16 cellular contexts compared by ENCODE assay signal in the genomic region with DNA sequence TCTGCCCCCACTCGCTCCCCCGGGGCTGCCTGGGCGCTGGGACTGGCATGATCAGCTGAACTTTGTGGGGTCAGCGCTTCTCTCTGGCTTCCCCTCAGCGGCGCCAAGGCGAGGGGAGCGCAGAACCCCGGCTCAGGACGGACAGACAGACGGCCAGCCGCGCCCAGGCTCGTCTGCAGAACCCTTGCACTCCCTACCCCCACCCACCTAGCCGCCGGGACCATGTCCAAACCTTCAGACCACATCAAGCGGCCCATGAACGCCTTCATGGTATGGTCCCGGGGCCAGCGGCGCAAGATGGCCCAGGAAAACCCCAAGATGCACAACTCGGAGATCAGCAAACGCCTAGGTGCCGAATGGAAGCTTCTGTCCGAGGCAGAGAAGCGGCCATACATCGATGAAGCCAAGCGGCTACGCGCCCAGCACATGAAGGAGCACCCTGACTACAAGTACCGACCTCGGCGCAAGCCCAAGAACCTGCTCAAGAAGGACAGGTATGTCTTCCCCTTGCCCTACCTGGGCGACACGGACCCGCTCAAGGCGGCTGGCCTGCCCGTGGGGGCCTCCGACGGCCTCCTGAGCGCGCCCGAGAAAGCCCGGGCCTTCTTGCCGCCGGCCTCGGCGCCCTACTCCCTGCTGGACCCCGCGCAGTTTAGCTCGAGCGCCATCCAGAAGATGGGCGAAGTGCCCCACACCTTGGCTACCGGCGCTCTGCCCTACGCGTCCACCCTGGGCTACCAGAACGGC. TPM values are rescaled to one million over a fixed set of nuclear protein-coding genes. Genes with fewer than 3 reads are reported as not detected.
DNase-seq lines count a peak whose midpoint lies in the region; ATAC-seq and TF ChIP-seq lines count a peak whose summit lies in the region.
"Had no signal": no experiment of that assay in that cellular context is flagged by ENCODE, and none has a peak within 500 bp of the region (broad histone marks: within the 10 kb centered on the region; RNA-seq: fewer than 3 reads in every experiment).

No MANE protein-coding gene starts in this region.

- H3K4me2 ChIP-seq in GM23338 (peak overlapping the region; percentile 82), neural progenitor cell (peak overlapping the region; percentile 78)

- H3K27me3 Mint-ChIP-seq in GM23338 (ENCODE audit: insufficient read depth, low read depth, poor library complexity) (peaks cover 100% of the 10 kb centered on the region), neural progenitor cell (ENCODE audit: insufficient read depth, low read depth) (peaks cover 91% of the 10 kb centered on the region)

- H3K9me3 Mint-ChIP-seq in GM23338 (peaks cover 3% of the 10 kb centered on the region; the same call in 1 of the 3 replicates), neural progenitor cell (peaks cover 1% of the 10 kb centered on the region)
- H3K9me3 Mint-ChIP-seq: activated T-helper 2 cell treated with anti-CD3 and anti-CD28 coated beads, Interferon-gamma antibody, Interleukin-2, Interleukin-4, amounts not matched to agents 10 μg/mL and 5 μg/mL and 100 μg/mL, durations not matched to agents 14 hours and 24 hours and 36 hours had no signal

- H3K27ac Mint-ChIP-seq in GM23338: no peak overlapping the region
- H3K27ac Mint-ChIP-seq in neural progenitor cell: no peak overlapping the region
- H3K27ac Mint-ChIP-seq: activated CD8-positive, alpha-beta T cell treated with anti-CD3 and anti-CD28 coated beads, Interleukin-2, amount 10 ng/mL, durations not matched to agents 7 days and 5 days; activated T-helper 2 cell treated with anti-CD3 and anti-CD28 coated beads, Interferon-gamma antibody, Interleukin-2, Interleukin-4, amounts not matched to agents 10 μg/mL and 5 μg/mL and 100 μg/mL, durations not matched to agents 14 hours and 24 hours and 36 hours had no signal

- H3K9ac ChIP-seq in neural progenitor cell: no peak overlapping the region

- peak overlapping the region; percentile 83 for H3K4me3 Mint-ChIP-seq in GM23338
- H3K4me3 Mint-ChIP-seq in neural progenitor cell: no peak overlapping the region

- H3K4me3 ChIP-seq in GM23338 (peak overlapping the region; percentile 37), neural progenitor cell (peak overlapping the region; percentile 37), lower leg skin (ENCODE audit: low read depth, poor library complexity, severe bottlenecking) (no peak overlapping the region), upper lobe of right lung (no peak overlapping the region)

- H4K20me1 ChIP-seq in GM23338 (replicated peaks; ENCODE audit: insufficient read depth) (peaks cover 16% of the 10 kb centered on the region), neural progenitor cell (ENCODE audit: low read depth) (peaks cover 97% of the 10 kb centered on the region)

- H3K27me3 ChIP-seq in GM23338 (ENCODE audit: insufficient read depth) (peaks cover 99% of the 10 kb centered on the region), neural progenitor cell (peaks cover 100% of the 10 kb centered on the region), upper lobe of right lung (peaks cover 97% of the 10 kb centered on the region)

- TF ChIP-seq POLR2A in lower leg skin (IDR thresholded peaks at IDR 0.05): no peak

- intact Hi-C loops in lower leg skin (cut with DNase I; ENCODE audit: low total_unique reads) (no loop called here), upper lobe of right lung (cut with DNase I) (no loop called here)

- peaks cover 81% of the 10 kb centered on the region for H3K4me1 ChIP-seq in GM23338 (ENCODE audit: insufficient read depth)
- peaks cover 82% of the 10 kb centered on the region for H3K4me1 ChIP-seq in neural progenitor cell
- H3K4me1 ChIP-seq in upper lobe of right lung: peaks cover 11% of the 10 kb centered on the region
- H3K4me1 ChIP-seq: BE2C had no signal

- TF ChIP-seq CTCF in GM23338 (conservative IDR thresholded peaks at IDR 0.05; ENCODE audit: low read depth in 2 of 2) (no peak), neural progenitor cell (IDR thresholded peaks at IDR 0.05) (no peak), lower leg skin (IDR thresholded peaks at IDR 0.05) (no peak), upper lobe of right lung (IDR thresholded peaks at IDR 0.05) (no peak)

- WGBS in lower leg skin, 2 donors: 3 to 4% methylated on average over 24 to 28 of the region's 58 CpGs

- DNase-seq in ELF-1 (ENCODE audit: low read depth, low spot score): peak; percentile 41
- DNase-seq in GM23338 (ENCODE audit: low spot score): peak; percentile 54
- peak; percentile 3 for DNase-seq in hepatic stellate cell (ENCODE audit: low spot score)
- peak; percentile 44 for DNase-seq in neural progenitor cell (ENCODE audit: low spot score)
- no peak for DNase-seq in NCI-H345 treated with DMSO at 0.1 percent for 48 hours (lab: John Stamatoyannopoulos, UW; ENCODE audit: unreplicated experiment)
- DNase-seq in lower leg skin (ENCODE audit: low spot score in 2 of 2): no peak
- DNase-seq in upper lobe of right lung: no peak
- DNase-seq: activated CD8-positive, alpha-beta T cell treated with anti-CD3 and anti-CD28 coated beads, Interleukin-2, amount 10 ng/mL, durations not matched to agents 7 days and 5 days; BE2C; cerebellar nuclear complex; foreskin melanocyte; IMR-90; NCI-H524 treated with DMSO at 0.1 percent for 48 hours; tibial artery had no signal

- ATAC-seq in GM23338: peak; percentile 1
- no peak for ATAC-seq in upper lobe of right lung
- ATAC-seq: activated CD8-positive, alpha-beta T cell treated with anti-CD3 and anti-CD28 coated beads, Interleukin-2, amount 10 ng/mL, durations not matched to agents 7 days and 5 days had no signal

- H2AFZ ChIP-seq in GM23338: peak overlapping the region; percentile 89
- no peak overlapping the region for H2AFZ ChIP-seq in neural progenitor cell (replicated peaks)

- H3K4me1 Mint-ChIP-seq in GM23338 (peaks cover 76% of the 10 kb centered on the region), neural progenitor cell (peaks cover 48% of the 10 kb centered on the region)

- no peaks in the 10 kb centered on the region; the same call in 2 of the 3 replicates for H3K36me3 Mint-ChIP-seq in GM23338 (ENCODE audit: low read depth)
- H3K36me3 Mint-ChIP-seq in neural progenitor cell: no peaks in the 10 kb centered on the region

- H3F3A ChIP-seq in GM23338 (replicated peaks; ENCODE audit: low read depth) (peaks cover 52% of the 10 kb centered on the region), neural progenitor cell (ENCODE audit: low read depth) (peaks cover 68% of the 10 kb centered on the region)

- H3K79me2 ChIP-seq in GM23338 (replicated peaks; ENCODE audit: insufficient read depth) (no peaks in the 10 kb centered on the region), neural progenitor cell (ENCODE audit: low read depth) (no peaks in the 10 kb centered on the region)

- H3K9me2 ChIP-seq in GM23338 (ENCODE audit: insufficient read depth): no peaks in the 10 kb centered on the region

- H3K9me3 ChIP-seq in neural progenitor cell (ENCODE audit: low read depth): no peaks in the 10 kb centered on the region
- no peaks in the 10 kb centered on the region for H3K9me3 ChIP-seq in upper lobe of right lung
- H3K9me3 ChIP-seq: BE2C, tibial artery had no signal

- no peak overlapping the region for H3K27ac ChIP-seq in GM23338 (ENCODE audit: low read depth)
- no peak overlapping the region for H3K27ac ChIP-seq in neural progenitor cell
- H3K27ac ChIP-seq in upper lobe of right lung: no peak overlapping the region
- H3K27ac ChIP-seq: tibial artery had no signal

- H3K36me3 ChIP-seq in GM23338 (ENCODE audit: insufficient read depth) (no peaks in the 10 kb centered on the region), neural progenitor cell (no peaks in the 10 kb centered on the region), upper lobe of right lung (no peaks in the 10 kb centered on the region)
- H3K36me3 ChIP-seq: BE2C, tibial artery had no signal

TF ChIP-seq in GM23338, 12 proteins besides CTCF, POLR2A, EP300 and RAD21:
- TF ChIP-seq EZH2phosphoT487 (IDR thresholded peaks at IDR 0.05; ENCODE audit: unreplicated experiment) (peak; percentile 83), CREB1 (CRISPR knock-in tag; IDR thresholded peaks at IDR 0.05; ENCODE audit: low read depth) (no peak), EZH2 (IDR thresholded peaks at IDR 0.05; ENCODE audit: low read depth, unreplicated experiment) (peak; percentile 97)
- TF ChIP-seq, protein P1, sequence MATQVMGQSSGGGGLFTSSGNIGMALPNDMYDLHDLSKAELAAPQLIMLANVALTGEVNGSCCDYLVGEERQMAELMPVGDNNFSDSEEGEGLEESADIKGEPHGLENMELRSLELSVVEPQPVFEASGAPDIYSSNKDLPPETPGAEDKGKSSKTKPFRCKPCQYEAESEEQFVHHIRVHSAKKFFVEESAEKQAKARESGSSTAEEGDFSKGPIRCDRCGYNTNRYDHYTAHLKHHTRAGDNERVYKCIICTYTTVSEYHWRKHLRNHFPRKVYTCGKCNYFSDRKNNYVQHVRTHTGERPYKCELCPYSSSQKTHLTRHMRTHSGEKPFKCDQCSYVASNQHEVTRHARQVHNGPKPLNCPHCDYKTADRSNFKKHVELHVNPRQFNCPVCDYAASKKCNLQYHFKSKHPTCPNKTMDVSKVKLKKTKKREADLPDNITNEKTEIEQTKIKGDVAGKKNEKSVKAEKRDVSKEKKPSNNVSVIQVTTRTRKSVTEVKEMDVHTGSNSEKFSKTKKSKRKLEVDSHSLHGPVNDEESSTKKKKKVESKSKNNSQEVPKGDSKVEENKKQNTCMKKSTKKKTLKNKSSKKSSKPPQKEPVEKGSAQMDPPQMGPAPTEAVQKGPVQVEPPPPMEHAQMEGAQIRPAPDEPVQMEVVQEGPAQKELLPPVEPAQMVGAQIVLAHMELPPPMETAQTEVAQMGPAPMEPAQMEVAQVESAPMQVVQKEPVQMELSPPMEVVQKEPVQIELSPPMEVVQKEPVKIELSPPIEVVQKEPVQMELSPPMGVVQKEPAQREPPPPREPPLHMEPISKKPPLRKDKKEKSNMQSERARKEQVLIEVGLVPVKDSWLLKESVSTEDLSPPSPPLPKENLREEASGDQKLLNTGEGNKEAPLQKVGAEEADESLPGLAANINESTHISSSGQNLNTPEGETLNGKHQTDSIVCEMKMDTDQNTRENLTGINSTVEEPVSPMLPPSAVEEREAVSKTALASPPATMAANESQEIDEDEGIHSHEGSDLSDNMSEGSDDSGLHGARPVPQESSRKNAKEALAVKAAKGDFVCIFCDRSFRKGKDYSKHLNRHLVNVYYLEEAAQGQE (IDR thresholded peaks at IDR 0.05; ENCODE audit: unreplicated experiment): no peak

RNA-seq across cellular contexts. Expression of a gene that starts 0.6 kb away (rescaled TPM):
- 0.23 TPM in 1 of 2 replicates, not detected in the other for total RNA-seq in GM23338 (2014; rRNA removed; shearing (Covaris generic))
- 0.39 TPM in 1 of 2 replicates, not detected in the other for polyA plus RNA-seq in GM23338 (2016; fragmentation: Nextera tagmentation; extraction: Ambion mirVana)
- total RNA-seq in neural progenitor cell (ENCODE audit: low replicate concordance) (not detected in 2 replicates), lower leg skin (not detected), upper lobe of right lung (not detected)
- total RNA-seq: activated CD8-positive, alpha-beta T cell treated with anti-CD3 and anti-CD28 coated beads, Interleukin-2, amount 10 ng/mL, durations not matched to agents 7 days and 5 days; activated T-helper 2 cell treated with anti-CD3 and anti-CD28 coated beads, Interferon-gamma antibody, Interleukin-2, Interleukin-4, amounts not matched to agents 10 μg/mL and 5 μg/mL and 100 μg/mL, durations not matched to agents 14 hours and 24 hours and 36 hours; IMR-90; omental fat pad had no signal
- polyA plus RNA-seq: IMR-90 had no signal

Comparison
In these comparisons a context has a peak if more than half of its experiments do, and no peak if none do; other contexts are left out.
1. DNase-seq: peak in ELF-1 (single experiment), GM23338 (single experiment), hepatic stellate cell (single experiment) and neural progenitor cell (single experiment); none in NCI-H345 treated with DMSO at 0.1 percent for 48 hours (single experiment), lower leg skin (0 of 2) and upper lobe of right lung (single experiment).
2. H3K4me3 ChIP-seq: peak in GM23338 (single experiment) and neural progenitor cell (single experiment); none in lower leg skin (single experiment) and upper lobe of right lung (single experiment).